ENCODE assay signal across 1 cellular context in genomic region chr11:102118937-102119336, GRCh38.
TF ChIP-seq lines count a peak whose summit lies in the region.

No MANE protein-coding gene starts in this region.

TF ChIP-seq in HCT116, 20 proteins besides CTCF, POLR2A, EP300 and RAD21 (continued from another document):
- no peak for TF ChIP-seq ZBTB33 (IDR thresholded peaks at IDR 0.05; ENCODE audit: extremely low read depth, insufficient replicate concordance, low read length)
- TF ChIP-seq YY1 (IDR thresholded peaks at IDR 0.05; ENCODE audit: extremely low read depth, insufficient replicate concordance, low read depth, low read length): no peak
- no peak for TF ChIP-seq ELF1 (IDR thresholded peaks at IDR 0.05; ENCODE audit: borderline replicate concordance, low read depth)
- no peak for TF ChIP-seq ZNF274 (IDR thresholded peaks at IDR 0.05; ENCODE audit: low read depth, low read length)
- no peak for TF ChIP-seq SIN3A (IDR thresholded peaks at IDR 0.05; ENCODE audit: low read depth)
- TF ChIP-seq EZH2phosphoT487 (IDR thresholded peaks at IDR 0.05; ENCODE audit: borderline replicate concordance): no peak
